Comparison of ENCODE assay signal across 1 cellular context in genomic region chr1:236795035-236795756, GRCh38.
TF ChIP-seq lines count a peak whose summit lies in the region.

Gene MTR (plus strand): TSS chr1:236795292. CDS start chr1:236795704, 412 bp downstream.

TF ChIP-seq in K562, 482 proteins besides CTCF, POLR2A, EP300 and RAD21 (continued from another document and continues in another):
- TF ChIP-seq STAT6 (CRISPR knock-in tag; IDR thresholded peaks at IDR 0.05) (0 out of 2 replicates have a peak, but pooled peaks have one; percentile 77), THRB (CRISPR knock-in tag; conservative IDR thresholded peaks at IDR 0.05) (0 out of 2 replicates have a peak, but pooled peaks have one; percentile 45), CHD7 (IDR thresholded peaks at IDR 0.05; ENCODE audit: low read depth, low read length) (no peak), CHAMP1 (IDR thresholded peaks at IDR 0.05) (no peak), ZNF668 (CRISPR knock-in tag; IDR thresholded peaks at IDR 0.05) (peak; percentile 59; the same call in 1 of the 2 replicates), ETV5 (CRISPR knock-in tag; IDR thresholded peaks at IDR 0.05; ENCODE audit: low read depth) (peak; percentile 57; the same call in 1 of the 2 replicates), NR2F6 (CRISPR knock-in tag; IDR thresholded peaks at IDR 0.05) (peak; percentile 62; the same call in 1 of the 2 replicates), ATF6 (CRISPR knock-in tag; IDR thresholded peaks at IDR 0.05) (peak; percentile 37; the same call in 1 of the 2 replicates), HDAC8 (tag; IDR thresholded peaks at IDR 0.05) (peak; percentile 61), XRCC4 (IDR thresholded peaks at IDR 0.05; ENCODE audit: extremely low read depth, insufficient read depth, insufficient read length) (no peak), CBX1 (IDR thresholded peaks at IDR 0.05; ENCODE audit: low read depth) (peak; percentile 42; the same call in 1 of the 2 replicates), DEAF1 (CRISPR knock-in tag; IDR thresholded peaks at IDR 0.05) (no peak), ZFPM2 (CRISPR knock-in tag; IDR thresholded peaks at IDR 0.05) (peak; percentile 94), ZBTB26 (CRISPR knock-in tag; IDR thresholded peaks at IDR 0.05) (no peak), CHD1 (IDR thresholded peaks at IDR 0.05; ENCODE audit: low read length) (peak; percentile 91), POLR2H (tag; IDR thresholded peaks at IDR 0.05; ENCODE audit: low read depth) (peak; percentile 89), MYNN (IDR thresholded peaks at IDR 0.05) (no peak), MYNN (CRISPR knock-in tag; IDR thresholded peaks at IDR 0.05) (no peak), KDM5B (IDR thresholded peaks at IDR 0.05; ENCODE audit: insufficient replicate concordance, low read depth, low read length) (peak; percentile 87), TAF15 (IDR thresholded peaks at IDR 0.05; ENCODE audit: low read depth, low read length) (no peak), POU5F1 (IDR thresholded peaks at IDR 0.05; ENCODE audit: borderline replicate concordance, low read depth, low read length, partially characterized antibody) (no peak), YY1 (IDR thresholded peaks at IDR 0.05; ENCODE audit: borderline replicate concordance in 1 of 3, control insufficient read depth in 1 of 3, extremely low read depth in 1 of 3, insufficient read depth in 3 of 3, insufficient read length in 1 of 3, insufficient replicate concordance in 2 of 3, low read depth in 1 of 3, low read length in 2 of 3) (peak in 2 of 3 experiments; percentile 71 to 86), BCLAF1 (IDR thresholded peaks at IDR 0.05; ENCODE audit: borderline replicate concordance in 1 of 2, control insufficient read depth in 1 of 2, low read depth in 2 of 2, low read length in 1 of 2) (peak in 1 of 2 experiments; percentile 94; a peak in 1 of 4 replicates), HLTF (IDR thresholded peaks at IDR 0.05) (0 out of 2 replicates have a peak, but pooled peaks have one; percentile 14)
